ENCODE assay signal across 1 cellular context in the genomic region with DNA sequence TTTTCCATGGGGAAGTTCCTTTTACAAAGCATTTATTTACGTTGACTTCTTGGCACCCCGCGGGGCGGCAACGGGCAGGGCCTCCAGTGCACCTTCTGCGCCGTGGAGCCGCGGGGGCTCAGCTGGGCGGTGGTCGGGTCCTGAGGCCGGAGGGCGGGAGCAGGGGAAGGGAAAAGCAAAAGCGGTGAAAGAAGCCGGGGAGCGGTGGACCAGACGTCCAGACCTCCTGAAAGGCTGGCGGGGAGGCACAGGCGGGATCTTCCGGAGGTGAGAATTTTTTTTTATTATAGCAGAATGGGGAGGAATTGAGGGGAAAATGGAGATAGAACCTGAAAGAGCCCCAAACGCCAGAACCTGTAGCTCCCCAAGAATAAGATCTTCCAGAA.
TF ChIP-seq lines count a peak whose summit lies in the region.

No MANE protein-coding gene starts in this region.

TF ChIP-seq in HepG2, 621 proteins besides CTCF, POLR2A, EP300 and RAD21:
- 0 out of 2 replicates have a peak, but pooled peaks have one; percentile 6 for TF ChIP-seq ZFX (CRISPR knock-in tag; IDR thresholded peaks at IDR 0.05; ENCODE audit: low read depth)
TF ChIP-seq in HepG2: peak in this region for 1; not testable (repeated sequence) for 620.
